In the genomic region with DNA sequence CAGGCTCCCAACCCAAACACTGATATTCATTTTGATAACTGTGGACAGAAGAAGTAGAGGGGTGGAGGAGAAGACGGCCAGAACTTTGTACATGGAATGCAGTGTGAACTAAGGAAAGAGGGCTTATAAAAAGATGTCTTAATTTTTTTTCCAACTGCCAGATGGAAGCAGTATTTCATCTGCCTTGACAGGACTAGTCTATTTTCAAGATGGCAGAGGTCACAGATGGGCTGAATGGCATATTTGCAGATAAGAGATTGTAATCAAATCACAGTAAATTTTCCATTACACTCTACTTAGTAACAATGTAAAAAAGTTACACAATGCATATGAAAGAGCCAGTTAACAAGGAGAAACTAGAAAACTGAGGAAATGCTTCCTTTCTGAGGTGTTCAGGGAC, we compare ENCODE assay signal across 9 cellular contexts.
"Had no signal": no experiment of that assay in that cellular context is flagged by ENCODE, and none has a peak within 500 bp of the region (broad histone marks: within the 10 kb centered on the region; RNA-seq: fewer than 3 reads in every experiment).

No MANE protein-coding gene starts in this region.

- ATAC-seq: GM23338, K562 had no signal

- FAIRE-seq: H1, H54, HTR-8/SVneo, K562 had no signal

- DNase-seq: H9, HCEC 1CT, IMR-90, KG1 had no signal
